ENCODE assay signal across 32 cellular contexts in genomic region chr1:13528320-13528719, GRCh38. TPM values are rescaled to one million over a fixed set of nuclear protein-coding genes. Genes with fewer than 3 reads are reported as not detected.
"Had no signal": no experiment of that assay in that cellular context is flagged by ENCODE, and none has a peak within 500 bp of the region (broad histone marks: within the 10 kb centered on the region; RNA-seq: fewer than 3 reads in every experiment).

No MANE protein-coding gene starts in this region.

- H3K4me3 ChIP-seq: colonic mucosa, esophagus squamous epithelium, gastroesophageal sphincter had no signal

- H3K36me3 ChIP-seq: brain microvascular endothelial cell, colonic mucosa, esophagus squamous epithelium, gastroesophageal sphincter, WERI-Rb-1 had no signal

- H3K27ac ChIP-seq: brain microvascular endothelial cell, colonic mucosa, epithelial cell of prostate, esophagus squamous epithelium, gastroesophageal sphincter, WERI-Rb-1 had no signal

- ATAC-seq: activated CD4-positive, CD25-positive, alpha-beta regulatory T cell treated with anti-CD3 and anti-CD28 coated beads, Interleukin-2, amount 50 U/mL, for 24 hours; activated CD8-positive, alpha-beta T cell treated with anti-CD3 and anti-CD28 coated beads for 36 hours; activated naive CD4-positive, alpha-beta T cell treated with anti-CD3 and anti-CD28 coated beads, Interleukin-2, amount 50 U/mL, for 72 hours; activated T-cell treated with anti-CD3 and anti-CD28 coated beads, Interleukin-2, amount 50 U/mL, for 4 hours; activated T-helper 17 cell treated with anti-CD3 and anti-CD28 coated beads, Interleukin-2, amount 50 U/mL, for 72 hours; gastroesophageal sphincter; T-helper 17 cell had no signal

- DNase-seq: activated B cell treated with CpG ODN at 0.5 μM for 24 hours; activated CD4-positive, alpha-beta T cell treated with anti-CD3 and anti-CD28 coated beads for 48 hours; activated CD4-positive, alpha-beta T cell treated with anti-CD3 and anti-CD28 coated beads, Interleukin-2, amount 50 U/mL, for 1 hour; activated CD4-positive, alpha-beta T cell treated with anti-CD3 and anti-CD28 coated beads, Interleukin-2, amount 50 U/mL, for 48 hours; activated CD8-positive, alpha-beta memory T cell treated with anti-CD3 and anti-CD28 coated beads for 24 hours; activated CD8-positive, alpha-beta T cell treated with anti-CD3 and anti-CD28 coated beads for 36 hours; activated effector memory CD4-positive, alpha-beta T cell treated with Interleukin-2 at 50 U/mL for 16 hours; activated gamma-delta T cell treated with Interleukin-2 at 50 U/mL for 16 hours; activated naive CD4-positive, alpha-beta T cell treated with anti-CD3 and anti-CD28 coated beads for 36 hours; activated naive CD8-positive, alpha-beta T cell treated with anti-CD3 and anti-CD28 coated beads, Interleukin-2, amount 10 ng/mL, durations not matched to agents 7 days and 5 days; activated T-cell treated with anti-CD3 and anti-CD28 coated beads, Interleukin-2, amount 50 U/mL, for 4 hours; brain microvascular endothelial cell; central memory CD4-positive, alpha-beta T cell; cerebellar nuclear complex; colonic mucosa; effector CD8-positive, alpha-beta T cell; esophagus squamous epithelium; foreskin melanocyte; T-helper 1 cell; T-helper 17 cell; T1000; WERI-Rb-1 had no signal

- H3K27me3 ChIP-seq: brain microvascular endothelial cell, colonic mucosa had no signal

- H3K4me1 ChIP-seq: colonic mucosa, esophagus squamous epithelium, gastroesophageal sphincter had no signal

- H3K9me3 ChIP-seq: colonic mucosa had no signal

RNA-seq across cellular contexts. Expression of gene LRRC38, which starts 14.5 kb away (rescaled TPM):
- total RNA-seq: activated B cell treated with CpG ODN at 0.5 μM for 24 hours; activated CD8-positive, alpha-beta T cell treated with anti-CD3 and anti-CD28 coated beads for 36 hours; activated naive CD4-positive, alpha-beta T cell treated with anti-CD3 and anti-CD28 coated beads for 36 hours; activated naive CD4-positive, alpha-beta T cell treated with anti-CD3 and anti-CD28 coated beads, Interleukin-2, amount 50 U/mL, for 72 hours; activated naive CD8-positive, alpha-beta T cell treated with anti-CD3 and anti-CD28 coated beads, Interleukin-2, amount 10 ng/mL, durations not matched to agents 7 days and 5 days; activated T-cell treated with anti-CD3 and anti-CD28 coated beads, Interleukin-2, amount 50 U/mL, for 4 hours; activated T-helper 17 cell treated with anti-CD3 and anti-CD28 coated beads, Interleukin-2, amount 50 U/mL, for 72 hours; astrocyte; colonic mucosa; endothelial cell of umbilical vein; fibroblast of lung; fibroblast of villous mesenchyme; glomerular endothelial cell; T-helper 17 cell had no signal
- polyA plus RNA-seq: endothelial cell of umbilical vein, fibroblast of lung had no signal

RNA-seq across cellular contexts. Expression of gene PDPN, which starts 55.3 kb away (rescaled TPM):
- total RNA-seq: activated B cell treated with CpG ODN at 0.5 μM for 24 hours; activated CD8-positive, alpha-beta T cell treated with anti-CD3 and anti-CD28 coated beads for 36 hours; activated naive CD4-positive, alpha-beta T cell treated with anti-CD3 and anti-CD28 coated beads for 36 hours; activated naive CD4-positive, alpha-beta T cell treated with anti-CD3 and anti-CD28 coated beads, Interleukin-2, amount 50 U/mL, for 72 hours; activated naive CD8-positive, alpha-beta T cell treated with anti-CD3 and anti-CD28 coated beads, Interleukin-2, amount 10 ng/mL, durations not matched to agents 7 days and 5 days; activated T-helper 17 cell treated with anti-CD3 and anti-CD28 coated beads, Interleukin-2, amount 50 U/mL, for 72 hours; endothelial cell of umbilical vein; T-helper 17 cell had no signal
- polyA plus RNA-seq: endothelial cell of umbilical vein had no signal
